ENCODE assay signal across 10 cellular contexts in genomic region chr12:34625116-34625515, GRCh38.
DNase-seq lines count a peak whose midpoint lies in the region; ATAC-seq, FAIRE-seq and TF ChIP-seq lines count a peak whose summit lies in the region.
"Had no signal": no experiment of that assay in that cellular context is flagged by ENCODE, and none has a peak within 500 bp of the region (broad histone marks: within the 10 kb centered on the region; RNA-seq: fewer than 3 reads in every experiment).

No MANE protein-coding gene starts in this region.

- no peak for TF ChIP-seq POLR2A in GM12891 (IDR thresholded peaks at IDR 0.05; ENCODE audit: low read depth, low read length)

- H3K4me3 ChIP-seq in AG10803 (ENCODE audit: low read length): no peak overlapping the region

- DNase-seq in AG10803 (ENCODE audit: low read depth) (peak; percentile 15), GM10266 (ENCODE audit: extremely low spot score) (peak; percentile 1), NCI-H2171 treated with DMSO at 0.1 percent for 48 hours (lab: John Stamatoyannopoulos, UW) (peak; percentile 25), dermis blood vessel endothelial cell (peak; percentile 23), GM12891 (ENCODE audit: insufficient read length, low spot score) (no peak)
- DNase-seq: activated CD8-positive, alpha-beta memory T cell treated with anti-CD3 and anti-CD28 coated beads for 24 hours; NCI-H2029 treated with DMSO at 0.1 percent for 48 hours had no signal

- TF ChIP-seq CTCF in AG10803 (conservative IDR thresholded peaks at IDR 0.05; ENCODE audit: low read length) (no peak), GM10266 (IDR thresholded peaks at IDR 0.05; ENCODE audit: control insufficient read depth, insufficient read depth, low read depth, missing control alignments) (no peak)

- no peak for FAIRE-seq in GM12891 (lab: Jason Lieb, UNC)

- ATAC-seq in GM18873 (IDR thresholded peaks at IDR 0.05; ENCODE audit: low FRiP score, unreplicated experiment): no peak
- no peak for ATAC-seq in GM21423 (IDR thresholded peaks at IDR 0.05; ENCODE audit: unreplicated experiment)
- no peak for ATAC-seq in HG02610 (IDR thresholded peaks at IDR 0.05; ENCODE audit: unreplicated experiment)

TF ChIP-seq in GM12891, 5 proteins besides CTCF, POLR2A, EP300 and RAD21:
- TF ChIP-seq PAX5 (IDR thresholded peaks at IDR 0.05; ENCODE audit: insufficient read depth, low read length, severe bottlenecking) (no peak), POU2F2 (IDR thresholded peaks at IDR 0.05; ENCODE audit: low read depth, low read length) (no peak), SPI1 (IDR thresholded peaks at IDR 0.05; ENCODE audit: low read depth, low read length) (no peak), POLR2AphosphoS5 (IDR thresholded peaks at IDR 0.05; ENCODE audit: low read depth, low read length) (no peak), TAF1 (IDR thresholded peaks at IDR 0.05; ENCODE audit: low read depth, low read length) (no peak)
